8 cellular contexts compared by ENCODE assay signal in genomic region chr6:78867370-78868040, GRCh38. TPM values are rescaled to one million over a fixed set of nuclear protein-coding genes. Genes with fewer than 3 reads are reported as not detected.
A peak's percentile ranks its signal among the peaks of the same experiment; 100 is the strongest.
DNase-seq lines count a peak whose midpoint lies in the region; ATAC-seq and TF ChIP-seq lines count a peak whose summit lies in the region.

IRAK1BP1 (plus strand) TSS chr6:78867551; CDS start chr6:78867577, 26 bp downstream.

- H3K9ac ChIP-seq in trophoblast cell (ENCODE audit: low read length), result peak within 1 kb of the TSS; percentile 55

- no peak within 1 kb of the TSS for H2BK5ac ChIP-seq in trophoblast cell (ENCODE audit: low read depth, low read length, poor library complexity)

- intact Hi-C loops in cardiac septum (cut with DNase I) (loop anchor here (2.0 kb wide), 1 partner anchor 211 kb away; the partner anchor contains the start of gene PHIP), transverse colon (cut with DNase I; ENCODE audit: low total_unique reads) (no loop called here)

- H4K91ac ChIP-seq in trophoblast cell (ENCODE audit: low read depth, low read length), result peak within 1 kb of the TSS; percentile 23

- H3K36me3 ChIP-seq in trophoblast cell (ENCODE audit: control insufficient read depth in 1 of 2, insufficient read depth in 2 of 2, low read length in 2 of 2) (no peaks in the 10 kb centered on the region), transverse colon (no peaks in the 10 kb centered on the region)

- peak within 1 kb of the TSS; percentile 96 for H3K27ac Mint-ChIP-seq in activated naive CD8-positive, alpha-beta T cell treated with anti-CD3 and anti-CD28 coated beads for 36 hours

- H2AK5ac ChIP-seq in trophoblast cell (ENCODE audit: low read length), result no peak within 1 kb of the TSS

- H4K12ac ChIP-seq in trophoblast cell (ENCODE audit: low read depth, low read length), result peak within 1 kb of the TSS; percentile 92

- peak within 1 kb of the TSS; percentile 95 for H3K4me3 Mint-ChIP-seq in activated naive CD8-positive, alpha-beta T cell treated with anti-CD3 and anti-CD28 coated beads for 36 hours

- H3K4me2 ChIP-seq in trophoblast cell (ENCODE audit: low read length), result peak within 1 kb of the TSS; percentile 65

- peaks cover 6% of the 10 kb centered on the region for H3K79me1 ChIP-seq in trophoblast cell (ENCODE audit: low read length)

- H2AFZ ChIP-seq in trophoblast cell (ENCODE audit: insufficient read depth, low read length, poor library complexity), result peak within 1 kb of the TSS; percentile 97

- H3K27me3 Mint-ChIP-seq in activated naive CD8-positive, alpha-beta T cell treated with anti-CD3 and anti-CD28 coated beads for 36 hours, result no peaks in the 10 kb centered on the region

- TF ChIP-seq EP300 in transverse colon (IDR thresholded peaks at IDR 0.05; ENCODE audit: low read depth), result no peak

- H3K14ac ChIP-seq in trophoblast cell (ENCODE audit: low read length), result peak within 1 kb of the TSS; percentile 49

- H3K27me3 ChIP-seq in trophoblast cell (ENCODE audit: insufficient read depth, low read length) (no peaks in the 10 kb centered on the region), transverse colon (no peaks in the 10 kb centered on the region)

- no peaks in the 10 kb centered on the region for H3K79me2 ChIP-seq in trophoblast cell (ENCODE audit: control insufficient read depth, insufficient read depth, low read length, poor library complexity)

- H3K36me3 Mint-ChIP-seq in activated naive CD8-positive, alpha-beta T cell treated with anti-CD3 and anti-CD28 coated beads for 36 hours, result peaks cover 9% of the 10 kb centered on the region

- peak; percentile 92 for DNase-seq in GM10248 (ENCODE audit: extremely low spot score)
- DNase-seq in HFF-Myc (ENCODE audit: extremely low read depth, low read depth), result peak; percentile 45
- peak; percentile 90 for DNase-seq in NB4 (ENCODE audit: low read depth)
- DNase-seq in activated naive CD8-positive, alpha-beta T cell treated with anti-CD3 and anti-CD28 coated beads for 36 hours, result peak; percentile 86
- DNase-seq in cardiac septum (ENCODE audit: low spot score), result peak; percentile 92
- peak; percentile 35 to 57 for DNase-seq in trophoblast cell
- peak; percentile 86 for DNase-seq in transverse colon

- H3K27ac ChIP-seq in trophoblast cell (ENCODE audit: low read depth, low read length) (no peak within 1 kb of the TSS), transverse colon (peak within 1 kb of the TSS; percentile 71 to 85 (median 80))

- H2BK120ac ChIP-seq in trophoblast cell (ENCODE audit: insufficient read depth, low read length, poor library complexity), result peak within 1 kb of the TSS; percentile 9

- no CpG with 5 or more reads among the region's 48 CpGs for WGBS in trophoblast cell (ENCODE audit: extremely low coverage, insufficient coverage, insufficient read length)
- 0 to 1% methylated on average over 12 to 44 of the region's 48 CpGs for WGBS in transverse colon (ENCODE audit: low coverage in 1 of 2), 2 donors

- in situ Hi-C loops in transverse colon (cut with MboI; ENCODE audit: low pct_ligation_motif_present in 1 of 4, low pct_unique_long_range_greater_than_20kb in 1 of 4, low sequenced_read_pairs in 3 of 4), result no loop called here

- H3K4me3 ChIP-seq in HFF-Myc (replicated peaks; ENCODE audit: low read depth, low read length) (peak within 1 kb of the TSS; percentile 85), NB4 (ENCODE audit: low read depth, low read length) (peak within 1 kb of the TSS; percentile 95), trophoblast cell (ENCODE audit: low read depth, low read length) (peak within 1 kb of the TSS; percentile 79), transverse colon (peak within 1 kb of the TSS; percentile 67 to 94 (median 78))

- H3K9me3 ChIP-seq in trophoblast cell (ENCODE audit: insufficient read depth, low read depth, low read length) (no peaks in the 10 kb centered on the region), transverse colon (no peaks in the 10 kb centered on the region)

- no peak within 1 kb of the TSS for H3K4ac ChIP-seq in trophoblast cell (ENCODE audit: low read depth, low read length)

- H3K4me1 Mint-ChIP-seq in activated naive CD8-positive, alpha-beta T cell treated with anti-CD3 and anti-CD28 coated beads for 36 hours, result peaks cover 13% of the 10 kb centered on the region

- peak; percentile 99 for ATAC-seq in SK-N-SH treated with all-trans-retinoic acid at 6 μM for 48 hours

- H2BK12ac ChIP-seq in trophoblast cell (ENCODE audit: low read length), result peak within 1 kb of the TSS; percentile 18

- POLR2A ChIA-PET in GM10248 (lab: Yijun Ruan, JAX), result no interaction called here

- TF ChIP-seq POLR2A in NB4 (IDR thresholded peaks at IDR 0.05; ENCODE audit: extremely low read depth, insufficient read length) (peak; percentile 57), transverse colon (IDR thresholded peaks at IDR 0.05) (no peak)

- H3K4me1 ChIP-seq in trophoblast cell (ENCODE audit: control insufficient read depth in 1 of 2, insufficient read depth in 2 of 2, low read length in 2 of 2) (peaks cover 0 to 2% of the 10 kb centered on the region in 2 experiments), transverse colon (peaks cover 0 to 20% (median 3%) of the 10 kb centered on the region in 4 donors)

- TF ChIP-seq CTCF in GM10248 (IDR thresholded peaks at IDR 0.05; ENCODE audit: control extremely low read depth, extremely low read depth, low read depth, missing control alignments) (no peak), HFF-Myc (IDR thresholded peaks at IDR 0.05; ENCODE audit: low read depth, low read length, missing control alignments) (peak; percentile 21), NB4 (IDR thresholded peaks at IDR 0.05; ENCODE audit: low read depth, low read length) (peak; percentile 23), transverse colon (IDR thresholded peaks at IDR 0.05) (no peak)

- CTCF ChIA-PET in GM10248 (lab: Yijun Ruan, JAX), result interaction anchor here (1.5 to 1.7 kb wide), 2 partner anchors 18 to 44 kb away, joined by 3 to 7 read pairs; no protein-coding TSS in a partner anchor

- peak within 1 kb of the TSS; percentile 88 for H4K8ac ChIP-seq in trophoblast cell (ENCODE audit: low read depth, low read length)

- H3K23ac ChIP-seq in trophoblast cell (ENCODE audit: low read length), result no peak within 1 kb of the TSS

- H3K9me3 Mint-ChIP-seq in activated naive CD8-positive, alpha-beta T cell treated with anti-CD3 and anti-CD28 coated beads for 36 hours, result no peaks in the 10 kb centered on the region

- H3K18ac ChIP-seq in trophoblast cell (ENCODE audit: low read length), result peak within 1 kb of the TSS; percentile 10

TF ChIP-seq in SK-N-SH treated with all-trans-retinoic acid at 6 μM for 48 hours, 23 proteins besides CTCF, POLR2A, EP300 and RAD21:
- TF ChIP-seq ZNF8 (CRISPR knock-in tag; IDR thresholded peaks at IDR 0.05) (0 out of 2 replicates have a peak, but pooled peaks have one; percentile 19), TSHZ2 (CRISPR knock-in tag; IDR thresholded peaks at IDR 0.05) (peak; percentile 48; the same call in 1 of the 2 replicates), ISL1 (CRISPR knock-in tag; IDR thresholded peaks at IDR 0.05) (no peak)
TF ChIP-seq in SK-N-SH treated with all-trans-retinoic acid at 6 μM for 48 hours: peak in this region for 2.

RNA-seq across cellular contexts. Expression of gene IRAK1BP1, which starts in this region (rescaled TPM):
- 1 to 10 TPM; 3.5 to 3.6 TPM for total RNA-seq in activated naive CD8-positive, alpha-beta T cell treated with anti-CD3 and anti-CD28 coated beads for 36 hours
- total RNA-seq in cardiac septum, result 2.1 TPM
- 0.92 and 0.97 TPM in 2 replicates for polyA plus RNA-seq in trophoblast cell (2013)
- total RNA-seq in transverse colon, result 1 to 10 TPM in 3 of 4 donors, not detected in 1; 1.6 to 3.7 (median 2.9) TPM

Comparison
In these comparisons a context has a peak if more than half of its experiments do, and no peak if none do; other contexts are left out.
1. CTCF ChIP-seq: peak in HFF-Myc (single experiment) and NB4 (single experiment); none in GM10248 (single experiment) and transverse colon (0 of 5).
2. Peak in every context shown above with its lines, with median percentiles within 50 percentile points of each other: DNase-seq and H3K4me3 ChIP-seq.